ENCODE assay signal across 29 cellular contexts in the genomic region with DNA sequence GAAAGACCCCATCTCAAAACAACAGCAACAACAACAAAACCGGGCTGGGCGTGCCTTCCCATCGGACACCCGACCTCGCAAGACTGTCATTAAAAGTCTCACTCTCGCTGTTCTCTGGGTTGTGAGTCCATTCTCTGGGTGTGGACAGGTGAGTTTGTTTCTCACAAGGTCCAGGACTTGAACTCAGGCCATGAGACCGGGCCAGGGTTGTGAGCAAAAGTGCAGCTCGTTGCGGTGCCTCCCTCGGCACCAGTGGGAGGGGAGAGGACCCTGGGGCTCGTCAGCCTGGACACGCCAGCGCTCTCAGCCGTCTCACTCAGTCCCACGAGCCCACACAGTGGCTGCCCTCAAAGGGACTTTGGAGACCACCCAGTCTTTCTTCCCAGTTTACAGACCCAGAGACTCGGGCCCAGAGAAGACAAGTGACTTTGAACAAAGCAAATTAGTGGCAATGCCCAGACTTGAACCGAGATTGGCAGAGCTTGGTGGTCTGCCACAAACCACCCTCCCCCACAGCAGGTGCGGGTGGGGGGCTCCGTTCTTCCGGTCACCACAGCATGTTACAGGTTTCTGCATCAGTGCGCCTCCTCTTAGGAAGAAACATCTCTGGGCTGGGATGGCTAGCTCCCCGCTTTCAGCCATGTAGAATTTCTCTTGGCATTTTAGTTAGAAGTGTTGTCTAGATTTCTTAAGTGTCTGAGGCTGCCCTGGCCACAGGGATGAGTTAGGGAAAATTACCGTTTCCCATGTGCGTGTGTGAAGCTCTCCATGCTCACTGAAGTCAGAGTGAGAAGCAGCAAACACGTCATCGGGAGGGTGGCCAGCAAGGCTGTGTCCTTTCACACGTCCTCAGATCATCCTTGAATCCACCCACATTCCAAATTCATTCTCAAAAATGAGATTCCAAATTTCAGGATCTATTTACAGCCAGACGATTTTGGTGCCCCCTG. TPM values are rescaled to one million over a fixed set of nuclear protein-coding genes. Genes with fewer than 3 reads are reported as not detected.
DNase-seq lines count a peak whose midpoint lies in the region; ATAC-seq and TF ChIP-seq lines count a peak whose summit lies in the region.
"Had no signal": no experiment of that assay in that cellular context is flagged by ENCODE, and none has a peak within 500 bp of the region (broad histone marks: within the 10 kb centered on the region; RNA-seq: fewer than 3 reads in every experiment).

No MANE protein-coding gene starts in this region.

- no peak overlapping the region for H4K91ac ChIP-seq in IMR-90 (ENCODE audit: insufficient read depth, low read depth, low read length)

- no peak overlapping the region for H2AK5ac ChIP-seq in IMR-90 (ENCODE audit: low read depth, low read length)

- no peaks in the 10 kb centered on the region for H3K4me1 ChIP-seq in IMR-90 (ENCODE audit: control insufficient read depth, insufficient read depth, low read length)
- H3K4me1 ChIP-seq in neural progenitor cell: no peaks in the 10 kb centered on the region
- H3K4me1 ChIP-seq: A549, BE2C, left lung, psoas muscle had no signal

- H3K9me3 ChIP-seq in IMR-90 (ENCODE audit: control insufficient read depth, insufficient read depth, low read length): no peaks in the 10 kb centered on the region
- peaks cover 5% of the 10 kb centered on the region for H3K9me3 ChIP-seq in neural progenitor cell (ENCODE audit: low read depth)
- H3K9me3 ChIP-seq: A549, BE2C, psoas muscle, sigmoid colon, upper lobe of left lung had no signal

- peaks cover 4% of the 10 kb centered on the region for H3K27me3 Mint-ChIP-seq in neural progenitor cell (ENCODE audit: insufficient read depth, low read depth)

- H3K4me2 ChIP-seq in IMR-90 (ENCODE audit: low read depth, low read length) (no peak overlapping the region), neural progenitor cell (no peak overlapping the region)
- H3K4me2 ChIP-seq: A549, KMS-11 had no signal

- peak overlapping the region; percentile 66 for H3K27ac Mint-ChIP-seq in neural progenitor cell
- H3K27ac Mint-ChIP-seq: stimulated activated naive B cell treated with anti-CD40 and anti-IgM and Interleukin-4, amounts not matched to agents 10 μg/mL and 1 μg/mL and 100 μg/mL, for 72 hours had no signal

- H3K79me2 ChIP-seq in neural progenitor cell (ENCODE audit: low read depth): peaks cover 7% of the 10 kb centered on the region

- H2AK9ac ChIP-seq in IMR-90 (replicated peaks; ENCODE audit: low read depth, low read length, poor library complexity): no peak overlapping the region

- intact Hi-C loops in IMR-90 (cut with micrococcal nuclease): loop anchor here (10.0 kb wide), 1 partner anchor 149 kb away; a partner anchor contains a TSS
- intact Hi-C loops in Right ventricle myocardium superior (cut with DNase I): no loop called here

- no peak overlapping the region for H2BK20ac ChIP-seq in IMR-90 (ENCODE audit: low read depth, low read length)

- H3K27ac ChIP-seq in IMR-90 (ENCODE audit: insufficient read depth, low read length) (no peak overlapping the region), neural progenitor cell (no peak overlapping the region)
- H3K27ac ChIP-seq: A549, cardiac muscle cell, HL-60, KMS-11, left lung, psoas muscle, sigmoid colon, upper lobe of left lung had no signal

- no peak overlapping the region for H2BK5ac ChIP-seq in IMR-90 (ENCODE audit: low read depth, low read length, poor library complexity, severe bottlenecking)

- H3K79me1 ChIP-seq in IMR-90 (ENCODE audit: low read depth in 1 of 2, low read length in 2 of 2): no peaks in the 10 kb centered on the region

- WGBS in IMR-90 (ENCODE audit: extremely low coverage in 2 of 2, insufficient read length in 1 of 2), 2 experiments: 45% methylated on average over 8 of the region's 28 CpGs; no CpG with 5 or more reads in 1 of the 2 experiments

- H4K5ac ChIP-seq in IMR-90 (ENCODE audit: low read depth, low read length): no peak overlapping the region

- H3K27me3 ChIP-seq in IMR-90 (ENCODE audit: control insufficient read depth, insufficient read depth, low read length): peaks cover 8% of the 10 kb centered on the region
- H3K27me3 ChIP-seq in neural progenitor cell: no peaks in the 10 kb centered on the region
- H3K27me3 ChIP-seq: cardiac muscle cell, left lung, upper lobe of left lung had no signal

- no peak overlapping the region for H3K9ac ChIP-seq in IMR-90 (ENCODE audit: low read depth, low read length)
- H3K9ac ChIP-seq in neural progenitor cell: no peak overlapping the region
- H3K9ac ChIP-seq: KMS-11 had no signal

- H2AFZ ChIP-seq in IMR-90 (replicated peaks; ENCODE audit: low read length, poor library complexity): no peak overlapping the region
- no peak overlapping the region for H2AFZ ChIP-seq in neural progenitor cell (replicated peaks)

- DNase-seq in AG09309 (ENCODE audit: low read depth) (peak; percentile 13), IMR-90 (peak; percentile 6), fibroblast of mammary gland (ENCODE audit: low read depth) (peak; percentile 38), neural progenitor cell (ENCODE audit: low spot score) (no peak), epidermal melanocyte (ENCODE audit: insufficient read length, low spot score) (no peak), Right ventricle myocardium superior (no peak)
- no peak for DNase-seq in stimulated activated CD4-positive, alpha-beta T cell treated with anti-CD3 and anti-CD28 coated beads, Interleukin-2, amount 100 ng/mL, for 24 hours
- DNase-seq: activated CD4-positive, alpha-beta T cell treated with anti-CD3 and anti-CD28 coated beads for 48 hours; activated effector memory CD4-positive, alpha-beta T cell treated with Interleukin-2 at 50 U/mL for 16 hours; activated T-cell treated with anti-CD3 and anti-CD28 coated beads for 4 hours; BE2C; EL; left lung; NCI-H1417 treated with DMSO at 0.1 percent for 48 hours; NCI-H2029 treated with DMSO at 0.1 percent for 48 hours; NCI-H524 treated with DMSO at 0.1 percent for 48 hours; NK-92 treated with Interleukin-12 subunit alpha and Interleukin-12 subunit beta, amount 100 ng/mL, for 24 hours; psoas muscle; SHP77 treated with DMSO at 0.1 percent for 48 hours; sigmoid colon; stimulated activated naive B cell treated with anti-CD40 and anti-IgM and Interleukin-4, amounts not matched to agents 10 μg/mL and 1 μg/mL and 100 μg/mL, for 72 hours; upper lobe of left lung had no signal

- no peaks in the 10 kb centered on the region for H3K36me3 ChIP-seq in IMR-90 (ENCODE audit: control insufficient read depth, insufficient read depth, low read length)
- H3K36me3 ChIP-seq in neural progenitor cell: no peaks in the 10 kb centered on the region
- H3K36me3 ChIP-seq: BE2C, cardiac muscle cell, left lung, sigmoid colon, upper lobe of left lung had no signal

- TF ChIP-seq POLR2A in IMR-90 (IDR thresholded peaks at IDR 0.05; ENCODE audit: low read depth, low read length): no peak

- no peaks in the 10 kb centered on the region for H3K9me1 ChIP-seq in IMR-90 (ENCODE audit: insufficient read depth, low read length)

- peaks cover 4% of the 10 kb centered on the region for H3K4me1 Mint-ChIP-seq in neural progenitor cell

- no peaks in the 10 kb centered on the region for H4K20me1 ChIP-seq in IMR-90 (ENCODE audit: insufficient read depth, low read length)
- H4K20me1 ChIP-seq in neural progenitor cell (ENCODE audit: low read depth): no peaks in the 10 kb centered on the region

- dilution Hi-C loops in IMR-90 (cut with HindIII; ENCODE audit: low sequenced_read_pairs, unreplicated experiment): no loop called here

- H3K36me3 Mint-ChIP-seq in neural progenitor cell: no peaks in the 10 kb centered on the region

- H4K8ac ChIP-seq in IMR-90 (ENCODE audit: low read depth in 2 of 2, low read length in 2 of 2): no peak overlapping the region

- H3F3A ChIP-seq in neural progenitor cell (ENCODE audit: low read depth): no peaks in the 10 kb centered on the region

- ATAC-seq in IMR-90 (ENCODE audit: low read depth): no peak
- ATAC-seq in GM21390 (IDR thresholded peaks at IDR 0.05; ENCODE audit: unreplicated experiment): no peak
- ATAC-seq in Right ventricle myocardium superior (ENCODE audit: poor library complexity): no peak
- ATAC-seq: A549; left lung; psoas muscle; stimulated activated naive B cell treated with anti-CD40 and anti-IgM and Interleukin-4, amounts not matched to agents 10 μg/mL and 1 μg/mL and 100 μg/mL, for 72 hours had no signal

- H3K23ac ChIP-seq in IMR-90 (ENCODE audit: low read depth, low read length): no peak overlapping the region

- no TSS peak for BruUV-seq in IMR-90 (replicated peaks; lab: Mats Ljungman, UMichigan)

- no peak overlapping the region for H2BK15ac ChIP-seq in IMR-90 (ENCODE audit: low read depth, low read length)

- TF ChIP-seq CTCF in AG09309 (IDR thresholded peaks at IDR 0.05; ENCODE audit: control insufficient read depth, insufficient read depth, low read depth, low read length, missing control alignments) (no peak), IMR-90 (conservative IDR thresholded peaks at IDR 0.05; ENCODE audit: low read depth, low read length) (no peak), fibroblast of mammary gland (conservative IDR thresholded peaks at IDR 0.05; ENCODE audit: control insufficient read depth, insufficient read depth, low read depth, low read length) (no peak), neural progenitor cell (IDR thresholded peaks at IDR 0.05) (no peak)

- H2BK120ac ChIP-seq in IMR-90 (ENCODE audit: low read depth, low read length): no peak overlapping the region

- CTCF ChIA-PET in IMR-90 (lab: Yijun Ruan, JAX): interaction anchor here (0.6 kb wide), 1 partner anchor 12 kb away, joined by 3 read pairs; no protein-coding TSS in a partner anchor

- H3K4me3 ChIP-seq in AG09309 (ENCODE audit: control insufficient read depth, low read depth, low read length) (no peak overlapping the region), IMR-90 (ENCODE audit: insufficient read depth, low read depth, low read length) (no peak overlapping the region), fibroblast of mammary gland (ENCODE audit: control insufficient read depth, low read depth, low read length) (no peak overlapping the region), neural progenitor cell (no peak overlapping the region)
- H3K4me3 ChIP-seq: A549, cardiac muscle cell, left lung, psoas muscle, sigmoid colon, upper lobe of left lung had no signal

- in situ Hi-C loops in IMR-90 (cut with MboI; ENCODE audit: low sequenced_read_pairs): no loop called here

- H3K9me3 Mint-ChIP-seq in neural progenitor cell: peaks cover 5% of the 10 kb centered on the region

- H3K18ac ChIP-seq in IMR-90 (ENCODE audit: low read depth, low read length): no peak overlapping the region

- H3K56ac ChIP-seq in IMR-90 (ENCODE audit: extremely low read depth, insufficient read depth, low read length): no peak overlapping the region

- no peak for TF ChIP-seq RAD21 in IMR-90 (IDR thresholded peaks at IDR 0.05; ENCODE audit: low read length)

- POLR2A ChIA-PET in IMR-90 (lab: Charles Lee; ENCODE audit: unreplicated experiment): no interaction called here

- H3K4ac ChIP-seq in IMR-90 (ENCODE audit: low read depth, low read length): no peak overlapping the region

- no peak overlapping the region for H3K14ac ChIP-seq in IMR-90 (replicated peaks; ENCODE audit: low read depth, low read length)

- H3K4me3 Mint-ChIP-seq in neural progenitor cell: no peak overlapping the region
- H3K4me3 Mint-ChIP-seq: stimulated activated naive B cell treated with anti-CD40 and anti-IgM and Interleukin-4, amounts not matched to agents 10 μg/mL and 1 μg/mL and 100 μg/mL, for 72 hours had no signal

RNA-seq across cellular contexts. Expression of a gene that starts 28.3 kb away (rescaled TPM):
- total RNA-seq in IMR-90 (2012; rRNA removed): under 0.01 TPM in 2 replicates
- 0.38 and 0.53 TPM in 2 replicates for polyA plus RNA-seq in IMR-90 (2012; rRNA removed)
- 0.35 and 0.43 TPM in 2 replicates for polyA plus RNA-seq in IMR-90 (2012; cell fraction: cytosol; rRNA removed)
- polyA plus RNA-seq in IMR-90 (2012; cell fraction: nucleus; rRNA removed; ENCODE audit: low replicate concordance): 0.26 and 0.40 TPM in 2 replicates
- total RNA-seq in neural progenitor cell (ENCODE audit: low replicate concordance): 2.5 and 4.9 TPM in 2 replicates
- 2.7 TPM for total RNA-seq in Right ventricle myocardium superior

RNA-seq across cellular contexts. Expression of a gene that starts 56.4 kb away (rescaled TPM):
- not detected in 2 replicates for total RNA-seq in IMR-90 (2012; rRNA removed)
- not detected in 2 replicates for polyA plus RNA-seq in IMR-90 (2012; rRNA removed)
- not detected in 2 replicates for polyA plus RNA-seq in IMR-90 (2012; cell fraction: cytosol; rRNA removed)
- not detected in 2 replicates for polyA plus RNA-seq in IMR-90 (2012; cell fraction: nucleus; rRNA removed; ENCODE audit: low replicate concordance)
- not detected in 2 replicates for total RNA-seq in neural progenitor cell (ENCODE audit: low replicate concordance)
- total RNA-seq in Right ventricle myocardium superior: not detected
- total RNA-seq: astrocyte, cardiac muscle cell, left lung, PC-3, psoas muscle, sigmoid colon, upper lobe of left lung had no signal
- polyA plus RNA-seq: A549, cardiac muscle cell, psoas muscle, sigmoid colon had no signal

Comparison
In these comparisons a context has a peak if more than half of its experiments do, and no peak if none do; other contexts are left out.
1. DNase-seq: peak in AG09309 (single experiment), IMR-90 (single experiment) and fibroblast of mammary gland (single experiment); none in neural progenitor cell (single experiment), epidermal melanocyte (single experiment), stimulated activated CD4-positive, alpha-beta T cell treated with anti-CD3 and anti-CD28 coated beads, Interleukin-2, amount 100 ng/mL, for 24 hours (0 of 2) and Right ventricle myocardium superior (single experiment).